ENCODE assay signal across 33 cellular contexts in the genomic region with DNA sequence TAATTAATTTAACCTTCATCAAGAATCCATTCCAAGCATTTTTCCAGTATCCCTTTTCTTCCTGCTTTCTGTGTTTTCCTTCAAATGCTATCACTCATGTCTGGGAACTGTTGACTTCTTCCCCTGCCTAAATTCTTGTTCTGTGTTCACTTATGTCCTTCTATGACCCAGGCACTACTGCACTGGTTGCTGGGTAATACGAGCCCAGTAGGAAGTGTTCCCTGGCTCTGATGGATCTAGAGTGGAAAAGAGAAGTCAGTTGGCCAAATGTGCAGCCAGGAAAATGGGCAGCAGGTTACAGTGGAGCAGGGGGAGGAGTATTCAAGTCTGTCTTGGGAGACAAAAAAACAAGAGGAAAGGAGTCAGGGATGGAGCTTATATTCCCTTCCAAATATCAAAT. TPM values are rescaled to one million over a fixed set of nuclear protein-coding genes. Genes with fewer than 3 reads are reported as not detected.
"Had no signal": no experiment of that assay in that cellular context is flagged by ENCODE, and none has a peak within 500 bp of the region (broad histone marks: within the 10 kb centered on the region; RNA-seq: fewer than 3 reads in every experiment).

No MANE protein-coding gene starts in this region.

- DNase-seq: activated gamma-delta T cell; activated gamma-delta T cell treated with Interleukin-2 at 50 U/mL for 16 hours; activated naive CD4-positive, alpha-beta T cell; activated naive CD4-positive, alpha-beta T cell treated with anti-CD3 and anti-CD28 coated beads for 36 hours; activated naive CD4-positive, alpha-beta T cell treated with anti-CD3 and anti-CD28 coated beads, Interleukin-2, amount 10 ng/mL, durations not matched to agents 7 days and 5 days; activated naive CD4-positive, alpha-beta T cell treated with anti-CD3 and anti-CD28 coated beads, Interleukin-2, amount 50 U/mL, for 16 hours; activated naive CD8-positive, alpha-beta T cell treated with anti-CD3 and anti-CD28 coated beads for 36 hours; activated naive CD8-positive, alpha-beta T cell treated with anti-CD3 and anti-CD28 coated beads, Interleukin-2, amount 10 ng/mL, durations not matched to agents 7 days and 5 days; activated naive CD8-positive, alpha-beta T cell treated with anti-CD3 and anti-CD28 coated beads, Interleukin-2, amount 50 U/mL, for 24 hours; activated T-cell treated with anti-CD3 and anti-CD28 coated beads for 4 hours; activated T-cell treated with anti-CD3 and anti-CD28 coated beads, Interleukin-2, amount 50 U/mL, for 1 hour; activated T-cell treated with anti-CD3 and anti-CD28 coated beads, Interleukin-2, amount 50 U/mL, for 24 hours; activated T-cell treated with anti-CD3 and anti-CD28 coated beads, Interleukin-2, amount 50 U/mL, for 4 hours; activated T-cell treated with anti-CD3 and anti-CD28 coated beads, Interleukin-2, amount 50 U/mL, for 48 hours; activated T-cell treated with anti-CD3 and anti-CD28 coated beads, Interleukin-2, amount 50 U/mL, for 72 hours; adrenal gland; amniotic stem cell; amygdala; anterior cingulate cortex; aorta; body of pancreas; brain microvascular endothelial cell; caudate nucleus; central memory CD4-positive, alpha-beta T cell; cerebellar nuclear complex had no signal

- ATAC-seq: activated naive CD4-positive, alpha-beta T cell treated with anti-CD3 and anti-CD28 coated beads, Interleukin-2, amount 50 U/mL, for 72 hours; activated naive CD8-positive, alpha-beta T cell treated with anti-CD3 and anti-CD28 coated beads, Interleukin-2, amount 50 U/mL, for 24 hours; activated T-cell treated with anti-CD3 and anti-CD28 coated beads, Interleukin-2, amount 50 U/mL, for 4 hours; activated T-cell treated with anti-CD3 and anti-CD28 coated beads, Interleukin-2, amount 50 U/mL, for 72 hours; activated T-helper 17 cell treated with anti-CD3 and anti-CD28 coated beads, Interleukin-2, amount 50 U/mL, for 72 hours; body of pancreas had no signal

RNA-seq across cellular contexts. Expression of a gene that starts 7.1 kb away (rescaled TPM):
- total RNA-seq: activated naive CD4-positive, alpha-beta T cell treated with anti-CD3 and anti-CD28 coated beads for 36 hours; activated naive CD4-positive, alpha-beta T cell treated with anti-CD3 and anti-CD28 coated beads, Interleukin-2, amount 50 U/mL, for 72 hours; activated naive CD8-positive, alpha-beta T cell treated with anti-CD3 and anti-CD28 coated beads for 36 hours; activated naive CD8-positive, alpha-beta T cell treated with anti-CD3 and anti-CD28 coated beads, Interleukin-2, amount 10 ng/mL, durations not matched to agents 7 days and 5 days; activated T-cell treated with anti-CD3 and anti-CD28 coated beads, Interleukin-2, amount 50 U/mL, for 4 hours; activated T-helper 1 cell treated with anti-CD3 and anti-CD28 coated beads, Interleukin-12 subunit alpha, Interleukin-12 subunit beta, Interleukin-2, Interleukin-4 antibody, amounts not matched to agents 30 ng/mL and 10 ng/mL and 1 ng/mL, durations not matched to agents 14 hours and 24 hours and 36 hours; activated T-helper 17 cell treated with anti-CD3 and anti-CD28 coated beads, Interleukin-2, amount 50 U/mL, for 72 hours; activated T-helper 2 cell treated with anti-CD3 and anti-CD28 coated beads, Interferon-gamma antibody, Interleukin-2, Interleukin-4, amounts not matched to agents 10 μg/mL and 5 μg/mL and 100 μg/mL, durations not matched to agents 14 hours and 24 hours and 36 hours; adrenal gland; aorta; ascending aorta; cardiac septum; cerebellum; chondrocyte had no signal
